Comparison of ENCODE assay signal across 1 cellular context in the genomic region with DNA sequence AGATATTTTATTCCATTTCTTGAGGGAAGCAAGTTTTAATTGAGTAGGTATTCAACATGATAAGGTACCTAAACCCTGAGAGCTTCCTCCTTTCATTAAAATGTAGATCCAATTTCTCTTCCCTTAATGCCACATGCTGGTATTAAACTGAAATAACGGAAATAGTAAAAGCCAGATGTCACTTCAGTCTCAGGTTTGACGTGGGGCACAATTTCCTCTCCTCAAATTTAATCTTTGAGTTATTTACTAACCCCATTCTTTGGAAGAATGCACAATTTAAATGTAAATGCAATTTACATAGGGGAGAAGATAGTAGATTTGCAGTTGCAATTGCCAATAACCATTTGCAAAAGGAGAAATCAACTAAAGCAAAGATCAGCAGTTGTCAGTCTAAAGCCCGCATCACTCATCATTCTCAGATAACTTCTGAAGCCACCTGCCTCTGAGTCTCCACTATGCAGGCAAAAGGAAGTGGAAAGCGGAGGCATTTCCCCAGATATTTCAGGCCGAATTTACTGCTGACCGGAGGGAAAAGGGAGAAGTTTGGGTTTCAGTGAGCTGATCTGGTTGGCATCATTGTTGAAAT.
A peak's percentile ranks its signal among the peaks of the same experiment; 100 is the strongest.
TF ChIP-seq lines count a peak whose summit lies in the region.

No MANE protein-coding gene starts in this region.

TF ChIP-seq in A549, 52 proteins besides CTCF, POLR2A, EP300 and RAD21 (continued from another document):
- TF ChIP-seq, protein P1, sequence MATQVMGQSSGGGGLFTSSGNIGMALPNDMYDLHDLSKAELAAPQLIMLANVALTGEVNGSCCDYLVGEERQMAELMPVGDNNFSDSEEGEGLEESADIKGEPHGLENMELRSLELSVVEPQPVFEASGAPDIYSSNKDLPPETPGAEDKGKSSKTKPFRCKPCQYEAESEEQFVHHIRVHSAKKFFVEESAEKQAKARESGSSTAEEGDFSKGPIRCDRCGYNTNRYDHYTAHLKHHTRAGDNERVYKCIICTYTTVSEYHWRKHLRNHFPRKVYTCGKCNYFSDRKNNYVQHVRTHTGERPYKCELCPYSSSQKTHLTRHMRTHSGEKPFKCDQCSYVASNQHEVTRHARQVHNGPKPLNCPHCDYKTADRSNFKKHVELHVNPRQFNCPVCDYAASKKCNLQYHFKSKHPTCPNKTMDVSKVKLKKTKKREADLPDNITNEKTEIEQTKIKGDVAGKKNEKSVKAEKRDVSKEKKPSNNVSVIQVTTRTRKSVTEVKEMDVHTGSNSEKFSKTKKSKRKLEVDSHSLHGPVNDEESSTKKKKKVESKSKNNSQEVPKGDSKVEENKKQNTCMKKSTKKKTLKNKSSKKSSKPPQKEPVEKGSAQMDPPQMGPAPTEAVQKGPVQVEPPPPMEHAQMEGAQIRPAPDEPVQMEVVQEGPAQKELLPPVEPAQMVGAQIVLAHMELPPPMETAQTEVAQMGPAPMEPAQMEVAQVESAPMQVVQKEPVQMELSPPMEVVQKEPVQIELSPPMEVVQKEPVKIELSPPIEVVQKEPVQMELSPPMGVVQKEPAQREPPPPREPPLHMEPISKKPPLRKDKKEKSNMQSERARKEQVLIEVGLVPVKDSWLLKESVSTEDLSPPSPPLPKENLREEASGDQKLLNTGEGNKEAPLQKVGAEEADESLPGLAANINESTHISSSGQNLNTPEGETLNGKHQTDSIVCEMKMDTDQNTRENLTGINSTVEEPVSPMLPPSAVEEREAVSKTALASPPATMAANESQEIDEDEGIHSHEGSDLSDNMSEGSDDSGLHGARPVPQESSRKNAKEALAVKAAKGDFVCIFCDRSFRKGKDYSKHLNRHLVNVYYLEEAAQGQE (IDR thresholded peaks at IDR 0.05) = no peak
- TF ChIP-seq RNF2 (IDR thresholded peaks at IDR 0.05; ENCODE audit: borderline replicate concordance, low read depth) = peak; percentile 84; the same call in 1 of the 2 replicates
